In genomic region chr1:155038602-155039307, GRCh38 we compare ENCODE assay signal across 2 cellular contexts.
TF ChIP-seq lines count a peak whose summit lies in the region.

No MANE protein-coding gene starts in this region.

TF ChIP-seq in A549, 52 proteins besides CTCF, POLR2A, EP300 and RAD21:
- TF ChIP-seq RCOR1 (IDR thresholded peaks at IDR 0.05; ENCODE audit: low read depth, low read length) (no peak), TFCP2L1 (CRISPR knock-in tag; IDR thresholded peaks at IDR 0.05) (no peak), FOXS1 (CRISPR knock-in tag; IDR thresholded peaks at IDR 0.05) (no peak), EHMT2 (IDR thresholded peaks at IDR 0.05; ENCODE audit: low read depth) (no peak), RNF2 (IDR thresholded peaks at IDR 0.05; ENCODE audit: borderline replicate concordance, low read depth) (no peak), ESRRA (IDR thresholded peaks at IDR 0.05; ENCODE audit: borderline replicate concordance, low read length) (no peak), POLR2AphosphoS2 (conservative IDR thresholded peaks at IDR 0.05; ENCODE audit: low read length) (no peak), CHD4 (IDR thresholded peaks at IDR 0.05; ENCODE audit: borderline replicate concordance) (no peak), CBX2 (IDR thresholded peaks at IDR 0.05; ENCODE audit: borderline replicate concordance, low read depth) (no peak)

TF ChIP-seq in Ishikawa, 13 proteins besides CTCF, POLR2A, EP300 and RAD21:
- TF ChIP-seq, protein P1, sequence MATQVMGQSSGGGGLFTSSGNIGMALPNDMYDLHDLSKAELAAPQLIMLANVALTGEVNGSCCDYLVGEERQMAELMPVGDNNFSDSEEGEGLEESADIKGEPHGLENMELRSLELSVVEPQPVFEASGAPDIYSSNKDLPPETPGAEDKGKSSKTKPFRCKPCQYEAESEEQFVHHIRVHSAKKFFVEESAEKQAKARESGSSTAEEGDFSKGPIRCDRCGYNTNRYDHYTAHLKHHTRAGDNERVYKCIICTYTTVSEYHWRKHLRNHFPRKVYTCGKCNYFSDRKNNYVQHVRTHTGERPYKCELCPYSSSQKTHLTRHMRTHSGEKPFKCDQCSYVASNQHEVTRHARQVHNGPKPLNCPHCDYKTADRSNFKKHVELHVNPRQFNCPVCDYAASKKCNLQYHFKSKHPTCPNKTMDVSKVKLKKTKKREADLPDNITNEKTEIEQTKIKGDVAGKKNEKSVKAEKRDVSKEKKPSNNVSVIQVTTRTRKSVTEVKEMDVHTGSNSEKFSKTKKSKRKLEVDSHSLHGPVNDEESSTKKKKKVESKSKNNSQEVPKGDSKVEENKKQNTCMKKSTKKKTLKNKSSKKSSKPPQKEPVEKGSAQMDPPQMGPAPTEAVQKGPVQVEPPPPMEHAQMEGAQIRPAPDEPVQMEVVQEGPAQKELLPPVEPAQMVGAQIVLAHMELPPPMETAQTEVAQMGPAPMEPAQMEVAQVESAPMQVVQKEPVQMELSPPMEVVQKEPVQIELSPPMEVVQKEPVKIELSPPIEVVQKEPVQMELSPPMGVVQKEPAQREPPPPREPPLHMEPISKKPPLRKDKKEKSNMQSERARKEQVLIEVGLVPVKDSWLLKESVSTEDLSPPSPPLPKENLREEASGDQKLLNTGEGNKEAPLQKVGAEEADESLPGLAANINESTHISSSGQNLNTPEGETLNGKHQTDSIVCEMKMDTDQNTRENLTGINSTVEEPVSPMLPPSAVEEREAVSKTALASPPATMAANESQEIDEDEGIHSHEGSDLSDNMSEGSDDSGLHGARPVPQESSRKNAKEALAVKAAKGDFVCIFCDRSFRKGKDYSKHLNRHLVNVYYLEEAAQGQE (IDR thresholded peaks at IDR 0.05; ENCODE audit: low read depth) = no peak
- 0 out of 2 replicates have a peak, but pooled peaks have one; percentile 28 for TF ChIP-seq TEAD4 (IDR thresholded peaks at IDR 0.05)
